In the genomic region with DNA sequence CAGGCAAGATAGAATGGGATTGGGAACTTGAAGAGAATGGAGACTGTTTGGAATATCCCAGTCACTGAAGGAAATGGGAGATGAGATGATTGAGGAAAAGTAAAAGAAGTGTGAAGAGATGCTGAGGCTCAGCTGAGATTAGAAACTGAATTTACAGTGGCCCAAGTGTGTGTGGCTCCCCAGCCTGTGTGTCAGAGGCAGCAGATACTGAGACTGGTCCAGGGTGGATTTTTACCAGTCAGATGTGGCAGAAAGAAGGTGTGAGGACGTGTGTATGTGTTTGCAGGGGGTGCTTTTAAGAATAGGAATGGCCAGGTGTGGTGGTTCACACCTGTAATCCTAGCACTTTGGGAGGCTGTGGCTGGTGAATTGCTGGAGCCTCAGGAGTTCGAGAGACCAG, we compare ENCODE assay signal across 25 cellular contexts. TPM values are rescaled to one million over a fixed set of nuclear protein-coding genes. Genes with fewer than 3 reads are reported as not detected.
DNase-seq lines count a peak whose midpoint lies in the region; ATAC-seq and TF ChIP-seq lines count a peak whose summit lies in the region.
"Had no signal": no experiment of that assay in that cellular context is flagged by ENCODE, and none has a peak within 500 bp of the region (broad histone marks: within the 10 kb centered on the region; RNA-seq: fewer than 3 reads in every experiment).

No MANE protein-coding gene starts in this region.

- no peaks in the 10 kb centered on the region for H4K20me1 ChIP-seq in PC-9 (ENCODE audit: insufficient read depth)

- no peaks in the 10 kb centered on the region for H3K27me3 Mint-ChIP-seq in natural killer cell (ENCODE audit: low read depth in 2 of 2)
- H3K27me3 Mint-ChIP-seq in natural killer cell treated with Interleukin-12 subunit alpha and Interleukin-12 subunit beta and Interleukin-15 and Interleukin-18, amount 100 ng/mL, for 72 hours, result no peaks in the 10 kb centered on the region
- H3K27me3 Mint-ChIP-seq in effector memory CD8-positive, alpha-beta T cell, result no peaks in the 10 kb centered on the region

- no peak overlapping the region for H2AFZ ChIP-seq in PC-9

- H3F3A ChIP-seq in PC-9 (ENCODE audit: insufficient read depth, low read depth), result peaks cover 40% of the 10 kb centered on the region

- BruUV-seq in PC-9 (replicated peaks; lab: Mats Ljungman, UMichigan), result no TSS peak

- no peak overlapping the region for H3K4me2 ChIP-seq in PC-9

- H3K4me3 Mint-ChIP-seq in natural killer cell, result no peak overlapping the region
- no peak overlapping the region for H3K4me3 Mint-ChIP-seq in natural killer cell treated with Interleukin-12 subunit alpha and Interleukin-12 subunit beta and Interleukin-15 and Interleukin-18, amount 100 ng/mL, for 72 hours
- no peak overlapping the region for H3K4me3 Mint-ChIP-seq in effector memory CD8-positive, alpha-beta T cell
- H3K4me3 Mint-ChIP-seq: CD8-positive, alpha-beta T cell had no signal

- H3K9me2 ChIP-seq in PC-9 (ENCODE audit: insufficient read depth), result no peaks in the 10 kb centered on the region

- ATAC-seq in natural killer cell (peak; percentile 40 to 60 (median 49)), HG02763 (IDR thresholded peaks at IDR 0.05; ENCODE audit: unreplicated experiment) (no peak)
- ATAC-seq in natural killer cell treated with Interleukin-12 subunit alpha and Interleukin-12 subunit beta and Interleukin-15 and Interleukin-18, amount 100 ng/mL, for 72 hours, result no peak
- peak; percentile 20 for ATAC-seq in effector memory CD8-positive, alpha-beta T cell (replicated peaks)
- ATAC-seq: CD8-positive, alpha-beta T cell; HCT116; K562 had no signal

- H3K4me1 Mint-ChIP-seq in natural killer cell, result peaks cover 21 to 23% of the 10 kb centered on the region in 2 donors
- peaks cover 38 to 48% of the 10 kb centered on the region in 2 donors for H3K4me1 Mint-ChIP-seq in natural killer cell treated with Interleukin-12 subunit alpha and Interleukin-12 subunit beta and Interleukin-15 and Interleukin-18, amount 100 ng/mL, for 72 hours (ENCODE audit: low read depth in 2 of 2)
- peaks cover 22 to 40% of the 10 kb centered on the region in 2 donors for H3K4me1 Mint-ChIP-seq in effector memory CD8-positive, alpha-beta T cell (ENCODE audit: low read depth in 2 of 2)

- no peaks in the 10 kb centered on the region for H3K9me3 ChIP-seq in PC-9 (ENCODE audit: insufficient read depth, low read depth)
- H3K9me3 ChIP-seq: Caco-2, SJSA1 had no signal

- intact Hi-C loops in natural killer cell (cut with micrococcal nuclease), result no loop called here
- intact Hi-C loops in PC-9 (cut with micrococcal nuclease; ENCODE audit: unreplicated experiment), result loop anchor here (10.0 kb wide), 1 partner anchor 161 kb away; no protein-coding TSS in a partner anchor

- H3K36me3 Mint-ChIP-seq in natural killer cell, result no peaks in the 10 kb centered on the region
- no peaks in the 10 kb centered on the region for H3K36me3 Mint-ChIP-seq in natural killer cell treated with Interleukin-12 subunit alpha and Interleukin-12 subunit beta and Interleukin-15 and Interleukin-18, amount 100 ng/mL, for 72 hours
- H3K36me3 Mint-ChIP-seq in effector memory CD8-positive, alpha-beta T cell (ENCODE audit: insufficient read depth), result peaks cover 30% of the 10 kb centered on the region

- peaks cover 72% of the 10 kb centered on the region for H3K4me1 ChIP-seq in PC-9 (replicated peaks; ENCODE audit: insufficient read depth)

- POLR2A ChIA-PET in PC-9 (lab: Charles Lee; ENCODE audit: unreplicated experiment), result no interaction called here

- peak overlapping the region; percentile 97; the same call in 1 of the 2 replicates for H3K27ac ChIP-seq in PC-9
- H3K27ac ChIP-seq: C4-2B, SJSA1 had no signal

- no peak for DNase-seq in natural killer cell
- DNase-seq in natural killer cell treated with Interleukin-12 subunit alpha and Interleukin-12 subunit beta and Interleukin-15 and Interleukin-18, amount 100 ng/mL, for 72 hours (ENCODE audit: low spot score), result no peak
- no peak for DNase-seq in PC-9
- no peak for DNase-seq in effector memory CD8-positive, alpha-beta T cell
- no peak for DNase-seq in NCI-H345 treated with DMSO at 0.1 percent for 48 hours (lab: John Stamatoyannopoulos, UW; ENCODE audit: unreplicated experiment)
- DNase-seq in EL, result no peak
- DNase-seq: Caco-2; CD8-positive, alpha-beta T cell; GF-D8; MV-4-11; NCI-H1105; NCI-H1436 treated with DMSO at 0.1 percent for 48 hours; NCI-H187 treated with DMSO at 0.1 percent for 48 hours; NCI-H2171 treated with DMSO at 0.1 percent for 48 hours; NCI-H446 treated with DMSO at 0.1 percent for 48 hours; NCI-H526; NCI-H82; NK-92 treated with Interleukin-12 subunit alpha and Interleukin-12 subunit beta, amount 100 ng/mL, for 24 hours; Right ventricle myocardium superior; RPMI8226 had no signal

- H3K9me3 Mint-ChIP-seq in natural killer cell, result no peaks in the 10 kb centered on the region
- H3K9me3 Mint-ChIP-seq in natural killer cell treated with Interleukin-12 subunit alpha and Interleukin-12 subunit beta and Interleukin-15 and Interleukin-18, amount 100 ng/mL, for 72 hours, result no peaks in the 10 kb centered on the region
- H3K9me3 Mint-ChIP-seq in effector memory CD8-positive, alpha-beta T cell, result no peaks in the 10 kb centered on the region
- H3K9me3 Mint-ChIP-seq: CD8-positive, alpha-beta T cell had no signal

- H3K79me2 ChIP-seq in PC-9 (ENCODE audit: low read depth), result peaks cover 81% of the 10 kb centered on the region

- H3K36me3 ChIP-seq in PC-9 (ENCODE audit: low read depth), result no peaks in the 10 kb centered on the region
- H3K36me3 ChIP-seq: SJSA1 had no signal

- TF ChIP-seq CTCF in natural killer cell (IDR thresholded peaks at IDR 0.05), result no peak
- TF ChIP-seq CTCF in PC-9 (conservative IDR thresholded peaks at IDR 0.05), result no peak

- H3K27me3 ChIP-seq in PC-9 (ENCODE audit: insufficient read depth, low read depth), result no peaks in the 10 kb centered on the region
- H3K27me3 ChIP-seq: SJSA1 had no signal

- H3K4me3 ChIP-seq in PC-9, result no peak overlapping the region
- H3K4me3 ChIP-seq: K562, SJSA1 had no signal

- CTCF ChIA-PET in PC-9 (lab: Charles Lee), result no interaction called here

- H3K27ac Mint-ChIP-seq in natural killer cell, result no peak overlapping the region
- H3K27ac Mint-ChIP-seq in natural killer cell treated with Interleukin-12 subunit alpha and Interleukin-12 subunit beta and Interleukin-15 and Interleukin-18, amount 100 ng/mL, for 72 hours, result no peak overlapping the region
- H3K27ac Mint-ChIP-seq in effector memory CD8-positive, alpha-beta T cell, result no peak overlapping the region
- H3K27ac Mint-ChIP-seq: CD8-positive, alpha-beta T cell had no signal

RNA-seq across cellular contexts. Expression of a gene that starts 42.9 kb away (rescaled TPM):
- total RNA-seq in natural killer cell (100 to 1,000 TPM; 610 to 756 (median 618) TPM), PC-9 (2021) (32.4 and 49.8 TPM in 2 replicates)
- total RNA-seq in natural killer cell treated with Interleukin-12 subunit alpha and Interleukin-12 subunit beta and Interleukin-15 and Interleukin-18, amount 100 ng/mL, for 72 hours, result 100 to 1,000 TPM; 182 to 216 TPM

Comparison
In these comparisons a context has a peak if more than half of its experiments do, and no peak if none do; other contexts are left out.
1. ATAC-seq: peak in natural killer cell (3 of 3) and effector memory CD8-positive, alpha-beta T cell (single experiment); none in natural killer cell treated with Interleukin-12 subunit alpha and Interleukin-12 subunit beta and Interleukin-15 and Interleukin-18, amount 100 ng/mL, for 72 hours (0 of 2) and HG02763 (single experiment).